ENCODE assay signal across 8 cellular contexts in genomic region chr15:42490743-42491539, GRCh38. TPM values are rescaled to one million over a fixed set of nuclear protein-coding genes. Genes with fewer than 3 reads are reported as not detected.
A peak's percentile ranks its signal among the peaks of the same experiment; 100 is the strongest.
DNase-seq lines count a peak whose midpoint lies in the region; ATAC-seq and TF ChIP-seq lines count a peak whose summit lies in the region.

TSS of gene ZNF106 (minus strand) at chr15:42491141. CDS start at chr15:42472289, 18,852 bp downstream.

- peak within 1 kb of the TSS; percentile 99 for H3K27ac Mint-ChIP-seq in T-helper 17 cell
- peak within 1 kb of the TSS; percentile 99 for H3K27ac Mint-ChIP-seq in progenitor cell of endocrine pancreas

- peak; percentile 36 to 56 for DNase-seq in NCI-H187 (lab: John Stamatoyannopoulos, UW)
- DNase-seq in T-helper 17 cell, result peak; percentile 81 to 85 (median 82)
- peak; percentile 36 to 91 (median 80) for DNase-seq in amygdala (lab: John Stamatoyannopoulos, UW)
- DNase-seq in left ventricle myocardium superior, result peak; percentile 90
- DNase-seq in progenitor cell of endocrine pancreas (ENCODE audit: low spot score, unreplicated experiment), result peak; percentile 87
- peak; percentile 89 for DNase-seq in ureter (ENCODE audit: low spot score)

- peak; percentile 29 for TF ChIP-seq CTCF in progenitor cell of endocrine pancreas (IDR thresholded peaks at IDR 0.05; ENCODE audit: unreplicated experiment)

- no peaks in the 10 kb centered on the region for H3K9me3 Mint-ChIP-seq in progenitor cell of endocrine pancreas (ENCODE audit: low read depth)

- H3K9me3 ChIP-seq in ES-I3 (ENCODE audit: control insufficient read depth, insufficient read depth, low read length), result no peaks in the 10 kb centered on the region
- H3K9me3 ChIP-seq in T-helper 17 cell (ENCODE audit: control insufficient read depth, low read length, poor library complexity, severe bottlenecking), result no peaks in the 10 kb centered on the region

- ATAC-seq in HG02678 (IDR thresholded peaks at IDR 0.05; ENCODE audit: unreplicated experiment) (peak; percentile 52), T-helper 17 cell (peak; percentile 64), left ventricle myocardium superior (peak; percentile 72)

- peak within 1 kb of the TSS; percentile 99 for H3K4me3 Mint-ChIP-seq in T-helper 17 cell
- H3K4me3 Mint-ChIP-seq in progenitor cell of endocrine pancreas (ENCODE audit: low read depth), result peak within 1 kb of the TSS; percentile 92

- H3K36me3 ChIP-seq in ES-I3 (ENCODE audit: insufficient read depth, low read length), result no peaks in the 10 kb centered on the region

- H3K36me3 Mint-ChIP-seq in T-helper 17 cell (ENCODE audit: low read depth) (peaks cover 8% of the 10 kb centered on the region), progenitor cell of endocrine pancreas (ENCODE audit: insufficient read depth) (no peaks in the 10 kb centered on the region)

- H3K27me3 Mint-ChIP-seq in T-helper 17 cell, result no peaks in the 10 kb centered on the region
- no peaks in the 10 kb centered on the region for H3K27me3 Mint-ChIP-seq in progenitor cell of endocrine pancreas

- H3K9ac ChIP-seq in ES-I3 (ENCODE audit: low read depth, low read length), result peak within 1 kb of the TSS; percentile 92

- intact Hi-C loops in left ventricle myocardium superior (cut with micrococcal nuclease), result no loop called here

- H3K4me1 Mint-ChIP-seq in T-helper 17 cell (peaks cover 45% of the 10 kb centered on the region), progenitor cell of endocrine pancreas (ENCODE audit: low read depth) (peaks cover 12% of the 10 kb centered on the region)

- no peaks in the 10 kb centered on the region for H3K4me1 ChIP-seq in ES-I3 (ENCODE audit: insufficient read depth, low read length)

RNA-seq across cellular contexts. Expression of gene ZNF106, which starts in this region (rescaled TPM):
- total RNA-seq in T-helper 17 cell (10 to 100 TPM; 29.7 to 39.8 TPM), left ventricle myocardium superior (558 TPM), progenitor cell of endocrine pancreas (47.5 and 52.4 TPM in 2 replicates), ureter (58.9 TPM)

Comparison
In these comparisons a context has a peak if more than half of its experiments do, and no peak if none do; other contexts are left out.
1. Peak in every context shown above with its lines: DNase-seq and ATAC-seq.